In the genomic region with DNA sequence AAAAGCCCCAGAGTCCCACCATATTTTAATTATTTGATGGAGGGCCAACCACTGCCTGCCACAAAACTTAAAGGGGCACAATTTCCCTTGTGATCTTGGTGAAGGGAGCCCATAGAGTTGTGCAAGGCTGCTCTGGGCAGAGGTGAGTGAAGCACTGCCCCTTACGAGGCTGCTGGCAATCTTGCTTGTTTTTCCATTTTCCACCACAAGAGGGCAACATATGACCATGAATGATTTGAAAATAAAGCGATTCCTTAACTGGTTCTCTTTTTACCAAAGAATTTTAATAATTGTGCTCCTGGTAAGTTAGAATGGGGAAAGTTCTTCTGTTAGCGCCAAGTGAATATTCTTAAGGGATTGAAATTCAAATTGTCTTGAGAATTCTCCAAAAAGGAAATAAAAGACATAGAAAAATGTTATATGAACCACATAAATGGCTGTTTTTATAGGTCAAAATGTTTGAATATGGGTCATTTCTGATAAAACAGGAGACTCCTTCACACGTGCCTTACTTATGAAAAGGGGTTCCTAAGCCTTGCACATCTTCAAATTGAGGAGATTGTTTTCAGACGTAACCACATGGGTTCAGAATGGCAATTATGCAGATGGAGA, we compare ENCODE assay signal across 1 cellular context.
TF ChIP-seq lines count a peak whose summit lies in the region.

No MANE protein-coding gene starts in this region.

TF ChIP-seq in IMR-90, 13 proteins besides CTCF, POLR2A, EP300 and RAD21:
- TF ChIP-seq, protein P1, sequence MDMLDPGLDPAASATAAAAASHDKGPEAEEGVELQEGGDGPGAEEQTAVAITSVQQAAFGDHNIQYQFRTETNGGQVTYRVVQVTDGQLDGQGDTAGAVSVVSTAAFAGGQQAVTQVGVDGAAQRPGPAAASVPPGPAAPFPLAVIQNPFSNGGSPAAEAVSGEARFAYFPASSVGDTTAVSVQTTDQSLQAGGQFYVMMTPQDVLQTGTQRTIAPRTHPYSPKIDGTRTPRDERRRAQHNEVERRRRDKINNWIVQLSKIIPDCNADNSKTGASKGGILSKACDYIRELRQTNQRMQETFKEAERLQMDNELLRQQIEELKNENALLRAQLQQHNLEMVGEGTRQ (IDR thresholded peaks at IDR 0.05; ENCODE audit: low read depth, low read length): no peak
- TF ChIP-seq FOS (IDR thresholded peaks at IDR 0.05; ENCODE audit: low read depth, low read length) (no peak), CHD1 (IDR thresholded peaks at IDR 0.05; ENCODE audit: low read depth, low read length) (no peak), MXI1 (IDR thresholded peaks at IDR 0.05; ENCODE audit: borderline replicate concordance, low read depth, low read length) (no peak), CEBPB (IDR thresholded peaks at IDR 0.05; ENCODE audit: low read depth, low read length) (peak; percentile 58; the same call in 1 of the 2 replicates), SMC3 (IDR thresholded peaks at IDR 0.05; ENCODE audit: low read depth, low read length) (peak; percentile 76)
TF ChIP-seq in IMR-90: peak in this region for 2.
